ENCODE assay signal across 24 cellular contexts in the genomic region with DNA sequence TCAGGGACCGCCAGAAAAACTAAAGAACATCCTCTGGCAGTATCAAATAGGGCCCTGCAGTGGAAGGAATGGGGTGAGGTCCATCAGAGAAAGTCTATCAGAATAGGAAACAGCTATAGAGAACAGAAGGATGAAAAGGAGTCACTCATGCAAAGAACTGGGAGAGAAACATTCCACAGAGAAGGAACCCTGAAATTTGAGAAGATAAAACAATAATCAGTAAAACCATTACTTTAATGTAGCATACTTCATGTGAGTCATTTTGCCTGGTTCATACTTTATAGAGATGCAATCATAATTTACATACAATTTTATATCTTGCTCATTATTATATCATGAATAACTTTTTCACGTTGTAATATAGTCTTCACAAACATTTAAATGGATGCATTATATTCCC.
"Had no signal": no experiment of that assay in that cellular context is flagged by ENCODE, and none has a peak within 500 bp of the region (broad histone marks: within the 10 kb centered on the region; RNA-seq: fewer than 3 reads in every experiment).

No MANE protein-coding gene starts in this region.

- H3K9ac ChIP-seq: neural progenitor cell had no signal

- ATAC-seq: effector memory CD8-positive, alpha-beta T cell; heart right ventricle; natural killer cell had no signal

- H3K27ac ChIP-seq: adrenal gland, coronary artery, heart right ventricle, left ventricle myocardium inferior, neural progenitor cell, right atrium auricular region, spleen, vagina, VCaP had no signal

- H3K27me3 ChIP-seq: adrenal gland, heart right ventricle, neural progenitor cell, right atrium auricular region, spleen, vagina had no signal

- H3K9me3 ChIP-seq: adrenal gland, heart right ventricle, left ventricle myocardium inferior, right atrium auricular region, spleen, vagina had no signal

- H3K36me3 ChIP-seq: adrenal gland, heart right ventricle, left ventricle myocardium inferior, neural progenitor cell, right atrium auricular region, spleen, vagina had no signal

- DNase-seq: activated CD4-positive, alpha-beta T cell treated with anti-CD3 and anti-CD28 coated beads for 4 hours; activated CD4-positive, alpha-beta T cell treated with anti-CD3 and anti-CD28 coated beads, Interleukin-2, amount 50 U/mL, for 4 hours; activated effector memory CD4-positive, alpha-beta T cell treated with Interleukin-2 at 50 U/mL for 16 hours; activated naive CD4-positive, alpha-beta T cell treated with Interleukin-2 at 50 U/mL for 16 hours; adrenal gland; aorta; effector memory CD8-positive, alpha-beta T cell; erythroblast; foreskin fibroblast; heart right ventricle; left ventricle myocardium inferior; mesendoderm; natural killer cell; occipital lobe; spleen; stimulated activated naive CD4-positive, alpha-beta T cell; T-helper 9 cell; trophoblast cell had no signal

- H3K4me3 ChIP-seq: adrenal gland, coronary artery, heart right ventricle, left ventricle myocardium inferior, lung, neural progenitor cell, right atrium auricular region, spleen, vagina had no signal

- H3K4me1 ChIP-seq: adrenal gland, left ventricle myocardium inferior, neural progenitor cell, right atrium auricular region, spleen, vagina had no signal
